Comparison of ENCODE assay signal across 21 cellular contexts in genomic region chr19:58568731-58569130, GRCh38. TPM values are rescaled to one million over a fixed set of nuclear protein-coding genes. Genes with fewer than 3 reads are reported as not detected.
DNase-seq lines count a peak whose midpoint lies in the region; ATAC-seq and TF ChIP-seq lines count a peak whose summit lies in the region.
"Had no signal": no experiment of that assay in that cellular context is flagged by ENCODE, and none has a peak within 500 bp of the region (broad histone marks: within the 10 kb centered on the region; RNA-seq: fewer than 3 reads in every experiment).

No MANE protein-coding gene starts in this region.

- no peak overlapping the region for H2AFZ ChIP-seq in DND-41 (ENCODE audit: low read depth, low read length)

- no peak overlapping the region for H3K27ac Mint-ChIP-seq in activated CD4-positive, alpha-beta memory T cell treated with anti-CD3 and anti-CD28 coated beads, Interleukin-2, amount 10 ng/mL, durations not matched to agents 7 days and 5 days
- no peak overlapping the region for H3K27ac Mint-ChIP-seq in activated CD4-positive, alpha-beta memory T cell treated with anti-CD3 and anti-CD28 coated beads for 36 hours
- H3K27ac Mint-ChIP-seq in chondrocyte (ENCODE audit: unreplicated experiment) = no peak overlapping the region
- H3K27ac Mint-ChIP-seq in stimulated activated effector memory CD8-positive, alpha-beta T cell treated with anti-CD3 and anti-CD28 coated beads, Interleukin-12 subunit alpha, Interleukin-12 subunit beta, amount 100 ng/mL, for 72 hours = peak overlapping the region; percentile 47

- CTCF ChIA-PET in activated CD4-positive, alpha-beta memory T cell treated with anti-CD3 and anti-CD28 coated beads, Interleukin-2, amount 10 ng/mL, durations not matched to agents 7 days and 5 days (lab: Charles Lee) = no interaction called here
- CTCF ChIA-PET in activated CD4-positive, alpha-beta memory T cell treated with anti-CD3 and anti-CD28 coated beads for 36 hours (lab: Charles Lee) = no interaction called here

- peaks cover 10% of the 10 kb centered on the region for H3K79me2 ChIP-seq in DND-41 (ENCODE audit: insufficient read depth, low read length)

- H3K27me3 ChIP-seq in DND-41 (ENCODE audit: insufficient read depth, low read length, poor library complexity) = no peaks in the 10 kb centered on the region
- H3K27me3 ChIP-seq: breast epithelium, tibial nerve had no signal

- 0 out of 2 replicates have a peak, but pooled peaks cover 5% of the 10 kb centered on the region for H4K20me1 ChIP-seq in DND-41 (ENCODE audit: insufficient read depth, low read length)

- peaks cover 38% of the 10 kb centered on the region for H3K4me1 Mint-ChIP-seq in activated CD4-positive, alpha-beta memory T cell treated with anti-CD3 and anti-CD28 coated beads, Interleukin-2, amount 10 ng/mL, durations not matched to agents 7 days and 5 days
- H3K4me1 Mint-ChIP-seq in activated CD4-positive, alpha-beta memory T cell treated with anti-CD3 and anti-CD28 coated beads for 36 hours (ENCODE audit: low read depth) = peaks cover 18% of the 10 kb centered on the region
- peaks cover 16% of the 10 kb centered on the region for H3K4me1 Mint-ChIP-seq in chondrocyte (ENCODE audit: low read depth)
- H3K4me1 Mint-ChIP-seq in stimulated activated effector memory CD8-positive, alpha-beta T cell treated with anti-CD3 and anti-CD28 coated beads, Interleukin-12 subunit alpha, Interleukin-12 subunit beta, amount 100 ng/mL, for 72 hours = peaks cover 35% of the 10 kb centered on the region

- H3K27ac ChIP-seq in DND-41 (ENCODE audit: low read length) = no peak overlapping the region
- H3K27ac ChIP-seq: A549, breast epithelium, HL-60, tibial nerve had no signal

- no peak overlapping the region for H3K4me2 ChIP-seq in DND-41 (ENCODE audit: insufficient read depth, low read length)
- H3K4me2 ChIP-seq: A549, SK-N-SH had no signal

- no peak overlapping the region for H3K4me3 ChIP-seq in DND-41 (ENCODE audit: low read depth in 1 of 2, low read length in 2 of 2)
- H3K4me3 ChIP-seq: A549, breast epithelium, tibial nerve had no signal

- H3K9me3 Mint-ChIP-seq in activated CD4-positive, alpha-beta memory T cell treated with anti-CD3 and anti-CD28 coated beads, Interleukin-2, amount 10 ng/mL, durations not matched to agents 7 days and 5 days = no peaks in the 10 kb centered on the region
- H3K9me3 Mint-ChIP-seq in activated CD4-positive, alpha-beta memory T cell treated with anti-CD3 and anti-CD28 coated beads for 36 hours = no peaks in the 10 kb centered on the region
- H3K9me3 Mint-ChIP-seq in chondrocyte (ENCODE audit: low read depth) = no peaks in the 10 kb centered on the region
- H3K9me3 Mint-ChIP-seq in stimulated activated effector memory CD8-positive, alpha-beta T cell treated with anti-CD3 and anti-CD28 coated beads, Interleukin-12 subunit alpha, Interleukin-12 subunit beta, amount 100 ng/mL, for 72 hours = no peaks in the 10 kb centered on the region
- H3K9me3 Mint-ChIP-seq: CD8-positive, alpha-beta T cell; mesothelial cell of epicardium had no signal

- H3K4me3 Mint-ChIP-seq in activated CD4-positive, alpha-beta memory T cell treated with anti-CD3 and anti-CD28 coated beads, Interleukin-2, amount 10 ng/mL, durations not matched to agents 7 days and 5 days = no peak overlapping the region
- no peak overlapping the region for H3K4me3 Mint-ChIP-seq in activated CD4-positive, alpha-beta memory T cell treated with anti-CD3 and anti-CD28 coated beads for 36 hours
- no peak overlapping the region for H3K4me3 Mint-ChIP-seq in chondrocyte (ENCODE audit: unreplicated experiment)
- H3K4me3 Mint-ChIP-seq in stimulated activated effector memory CD8-positive, alpha-beta T cell treated with anti-CD3 and anti-CD28 coated beads, Interleukin-12 subunit alpha, Interleukin-12 subunit beta, amount 100 ng/mL, for 72 hours = no peak overlapping the region
- H3K4me3 Mint-ChIP-seq: CD8-positive, alpha-beta T cell; mesothelial cell of epicardium had no signal

- H3K36me3 Mint-ChIP-seq in activated CD4-positive, alpha-beta memory T cell treated with anti-CD3 and anti-CD28 coated beads, Interleukin-2, amount 10 ng/mL, durations not matched to agents 7 days and 5 days (ENCODE audit: low read depth) = peaks cover 28% of the 10 kb centered on the region
- peaks cover 7% of the 10 kb centered on the region for H3K36me3 Mint-ChIP-seq in activated CD4-positive, alpha-beta memory T cell treated with anti-CD3 and anti-CD28 coated beads for 36 hours
- H3K36me3 Mint-ChIP-seq in chondrocyte (ENCODE audit: low read depth) = no peaks in the 10 kb centered on the region
- H3K36me3 Mint-ChIP-seq in stimulated activated effector memory CD8-positive, alpha-beta T cell treated with anti-CD3 and anti-CD28 coated beads, Interleukin-12 subunit alpha, Interleukin-12 subunit beta, amount 100 ng/mL, for 72 hours = peaks cover 22% of the 10 kb centered on the region

- peaks cover 18% of the 10 kb centered on the region for H3K4me1 ChIP-seq in DND-41 (ENCODE audit: insufficient read depth, low read length)

- no peaks in the 10 kb centered on the region for H3K9me3 ChIP-seq in DND-41 (ENCODE audit: insufficient read depth, low read length, severe bottlenecking)
- H3K9me3 ChIP-seq: A549, breast epithelium, SK-N-SH, tibial nerve had no signal

- no peak for TF ChIP-seq CTCF in DND-41 (IDR thresholded peaks at IDR 0.05; ENCODE audit: borderline replicate concordance, extremely low read depth, low read length, poor library complexity, severe bottlenecking)
- no peak for TF ChIP-seq CTCF in chondrocyte (IDR thresholded peaks at IDR 0.05)

- H3K27me3 Mint-ChIP-seq in activated CD4-positive, alpha-beta memory T cell treated with anti-CD3 and anti-CD28 coated beads, Interleukin-2, amount 10 ng/mL, durations not matched to agents 7 days and 5 days = no peaks in the 10 kb centered on the region
- H3K27me3 Mint-ChIP-seq in activated CD4-positive, alpha-beta memory T cell treated with anti-CD3 and anti-CD28 coated beads for 36 hours = no peaks in the 10 kb centered on the region
- H3K27me3 Mint-ChIP-seq in chondrocyte (ENCODE audit: low read depth) = no peaks in the 10 kb centered on the region

- DNase-seq in activated CD4-positive, alpha-beta memory T cell treated with anti-CD3 and anti-CD28 coated beads, Interleukin-2, amount 10 ng/mL, durations not matched to agents 7 days and 5 days = peak; percentile 11
- no peak for DNase-seq in activated CD4-positive, alpha-beta memory T cell treated with anti-CD3 and anti-CD28 coated beads for 36 hours
- DNase-seq in DND-41 = peak; percentile 3
- DNase-seq in chondrocyte (ENCODE audit: low spot score) = peak; percentile 49
- no peak for DNase-seq in stimulated activated effector memory CD8-positive, alpha-beta T cell treated with anti-CD3 and anti-CD28 coated beads, Interleukin-12 subunit alpha, Interleukin-12 subunit beta, amount 100 ng/mL, for 72 hours (ENCODE audit: low spot score in 2 of 2)
- DNase-seq in AG08396 (ENCODE audit: low spot score) = no peak
- DNase-seq in NCI-H2107 (lab: John Stamatoyannopoulos, UW) = no peak
- DNase-seq: activated CD4-positive, alpha-beta T cell treated with anti-CD3 and anti-CD28 coated beads, Interleukin-2, amount 50 U/mL, for 48 hours; effector memory CD4-positive, alpha-beta T cell; Kasumi-1; NCI-H1105; occipital lobe; PC-3; SK-N-SH had no signal

- ATAC-seq in DND-41 (ENCODE audit: insufficient read depth, low read depth) = no peak
- ATAC-seq in stimulated activated effector memory CD8-positive, alpha-beta T cell treated with anti-CD3 and anti-CD28 coated beads, Interleukin-12 subunit alpha, Interleukin-12 subunit beta, amount 100 ng/mL, for 72 hours = no peak
- ATAC-seq in HG03432 (IDR thresholded peaks at IDR 0.05; ENCODE audit: unreplicated experiment) = no peak
- ATAC-seq: A549; CD8-positive, alpha-beta T cell; PC-3 had no signal

- POLR2A ChIA-PET in activated CD4-positive, alpha-beta memory T cell treated with anti-CD3 and anti-CD28 coated beads, Interleukin-2, amount 10 ng/mL, durations not matched to agents 7 days and 5 days (lab: Charles Lee) = interaction anchor here (1.2 kb wide), 1 partner anchor 15 kb away, joined by 5 read pairs; the partner anchor contains the start of gene CHMP2A
- POLR2A ChIA-PET in activated CD4-positive, alpha-beta memory T cell treated with anti-CD3 and anti-CD28 coated beads for 36 hours (lab: Charles Lee) = no interaction called here

- H3K36me3 ChIP-seq in DND-41 (ENCODE audit: insufficient read depth, low read length) = peaks cover 33% of the 10 kb centered on the region
- H3K36me3 ChIP-seq: breast epithelium had no signal

- no peak overlapping the region; the same call in 1 of the 2 replicates for H3K9ac ChIP-seq in DND-41 (ENCODE audit: low read depth, low read length)
- H3K9ac ChIP-seq: SK-N-SH had no signal

- intact Hi-C loops in activated CD4-positive, alpha-beta memory T cell treated with anti-CD3 and anti-CD28 coated beads for 36 hours (cut with micrococcal nuclease) = no loop called here

RNA-seq across cellular contexts. Expression of gene MZF1, which starts 4.4 kb away (rescaled TPM):
- total RNA-seq in activated CD4-positive, alpha-beta memory T cell treated with anti-CD3 and anti-CD28 coated beads, Interleukin-2, amount 10 ng/mL, durations not matched to agents 7 days and 5 days = 10 to 100 TPM; 21.6 to 22.9 TPM
- 10 to 100 TPM; 13.3 to 14.4 TPM for total RNA-seq in activated CD4-positive, alpha-beta memory T cell treated with anti-CD3 and anti-CD28 coated beads for 36 hours
- total RNA-seq in chondrocyte = 15.2 to 22.3 TPM (median 15.8 TPM) in 3 replicates

RNA-seq across cellular contexts. Expression of gene UBE2M, which starts 10.3 kb away (rescaled TPM):
- 10 to 100 TPM; 87.5 to 92.4 TPM for total RNA-seq in activated CD4-positive, alpha-beta memory T cell treated with anti-CD3 and anti-CD28 coated beads, Interleukin-2, amount 10 ng/mL, durations not matched to agents 7 days and 5 days
- 100 to 1,000 TPM; 107 to 111 TPM for total RNA-seq in activated CD4-positive, alpha-beta memory T cell treated with anti-CD3 and anti-CD28 coated beads for 36 hours
- 70.3 to 80.7 TPM (median 76.3 TPM) in 3 replicates for total RNA-seq in chondrocyte

RNA-seq across cellular contexts. Expression of gene CHMP2A, which starts 13.8 kb away (rescaled TPM):
- 100 to 1,000 TPM; 137 to 144 TPM for total RNA-seq in activated CD4-positive, alpha-beta memory T cell treated with anti-CD3 and anti-CD28 coated beads, Interleukin-2, amount 10 ng/mL, durations not matched to agents 7 days and 5 days
- 100 to 1,000 TPM; 120 to 122 TPM for total RNA-seq in activated CD4-positive, alpha-beta memory T cell treated with anti-CD3 and anti-CD28 coated beads for 36 hours
- total RNA-seq in chondrocyte = 85.1 to 99.4 TPM (median 85.9 TPM) in 3 replicates

RNA-seq across cellular contexts. Expression of gene TRIM28, which starts 24.9 kb away (rescaled TPM):
- total RNA-seq in activated CD4-positive, alpha-beta memory T cell treated with anti-CD3 and anti-CD28 coated beads, Interleukin-2, amount 10 ng/mL, durations not matched to agents 7 days and 5 days = 100 to 1,000 TPM; 345 TPM
- 100 to 1,000 TPM; 404 to 408 TPM for total RNA-seq in activated CD4-positive, alpha-beta memory T cell treated with anti-CD3 and anti-CD28 coated beads for 36 hours
- 215 to 286 TPM (median 228 TPM) in 3 replicates for total RNA-seq in chondrocyte

RNA-seq across cellular contexts. Expression of gene ZBTB45, which starts 49.1 kb away (rescaled TPM):
- 10 to 100 TPM; 15.8 to 17.4 TPM for total RNA-seq in activated CD4-positive, alpha-beta memory T cell treated with anti-CD3 and anti-CD28 coated beads, Interleukin-2, amount 10 ng/mL, durations not matched to agents 7 days and 5 days
- total RNA-seq in activated CD4-positive, alpha-beta memory T cell treated with anti-CD3 and anti-CD28 coated beads for 36 hours = 1 to 10 TPM; 9.9 to 10.0 TPM
- 15.6 to 17.2 TPM (median 15.9 TPM) in 3 replicates for total RNA-seq in chondrocyte

Comparison
In these comparisons a context has a peak if more than half of its experiments do, and no peak if none do; other contexts are left out.
1. DNase-seq: peak in activated CD4-positive, alpha-beta memory T cell treated with anti-CD3 and anti-CD28 coated beads, Interleukin-2, amount 10 ng/mL, durations not matched to agents 7 days and 5 days (single experiment), DND-41 (single experiment) and chondrocyte (single experiment); none in activated CD4-positive, alpha-beta memory T cell treated with anti-CD3 and anti-CD28 coated beads for 36 hours (single experiment), stimulated activated effector memory CD8-positive, alpha-beta T cell treated with anti-CD3 and anti-CD28 coated beads, Interleukin-12 subunit alpha, Interleukin-12 subunit beta, amount 100 ng/mL, for 72 hours (0 of 2), AG08396 (single experiment) and NCI-H2107 (single experiment).